ENCODE assay signal across 22 cellular contexts in the genomic region with DNA sequence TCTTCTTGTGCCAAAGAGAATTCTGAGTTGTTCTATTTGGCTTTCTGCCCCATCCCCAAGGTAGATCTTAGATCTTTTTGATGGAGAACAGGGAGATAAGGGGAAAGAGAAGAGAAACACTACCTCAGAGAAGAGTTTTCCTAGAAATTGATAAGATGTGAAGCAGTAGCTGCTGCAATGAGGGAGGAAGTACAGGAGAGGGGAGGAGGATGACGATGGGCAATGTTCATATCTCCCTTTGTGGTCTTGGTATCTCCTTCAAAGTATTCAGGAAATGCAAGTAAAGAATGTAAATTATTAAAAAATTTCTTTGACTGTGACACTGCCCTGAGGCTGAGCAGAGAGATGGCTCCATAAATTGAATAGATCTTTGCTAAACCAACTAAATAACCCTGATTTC.
"Had no signal": no experiment of that assay in that cellular context is flagged by ENCODE, and none has a peak within 500 bp of the region (broad histone marks: within the 10 kb centered on the region; RNA-seq: fewer than 3 reads in every experiment).

No MANE protein-coding gene starts in this region.

- H3K27me3 ChIP-seq: esophagus squamous epithelium, foreskin keratinocyte, right atrium auricular region, upper lobe of right lung had no signal

- H3K4me3 ChIP-seq: esophagus squamous epithelium, lung, prostate gland, right atrium auricular region, upper lobe of right lung had no signal

- H3K27ac ChIP-seq: esophagus squamous epithelium, foreskin keratinocyte, prostate gland, right atrium auricular region, upper lobe of right lung had no signal

- H3K27ac Mint-ChIP-seq: activated naive CD4-positive, alpha-beta T cell treated with anti-CD3 and anti-CD28 coated beads, Interleukin-2, amount 10 ng/mL, durations not matched to agents 7 days and 5 days; nephron progenitor cell; stimulated activated naive CD8-positive, alpha-beta T cell treated with anti-CD3 and anti-CD28 coated beads, Interleukin-15, amount 100 ng/mL, for 72 hours had no signal

- H3K4me1 ChIP-seq: prostate gland, upper lobe of right lung had no signal

- H3K9me3 ChIP-seq: esophagus squamous epithelium, prostate gland, right atrium auricular region, upper lobe of right lung had no signal

- H3K36me3 ChIP-seq: esophagus squamous epithelium, prostate gland, right atrium auricular region, upper lobe of right lung had no signal

- H3K4me3 Mint-ChIP-seq: activated naive CD4-positive, alpha-beta T cell treated with anti-CD3 and anti-CD28 coated beads, Interleukin-2, amount 10 ng/mL, durations not matched to agents 7 days and 5 days; activated T-cell treated with anti-CD3 and anti-CD28 coated beads, Interleukin-2, amount 50 U/mL, for 4 hours; effector memory CD8-positive, alpha-beta T cell; nephron progenitor cell; stimulated activated naive CD8-positive, alpha-beta T cell treated with anti-CD3 and anti-CD28 coated beads, Interleukin-15, amount 100 ng/mL, for 72 hours had no signal

- H3K36me3 Mint-ChIP-seq: activated naive CD4-positive, alpha-beta T cell treated with anti-CD3 and anti-CD28 coated beads, Interleukin-2, amount 10 ng/mL, durations not matched to agents 7 days and 5 days had no signal

- DNase-seq: activated CD4-positive, alpha-beta T cell treated with anti-CD3 and anti-CD28 coated beads, Interleukin-2, amount 50 U/mL, for 1 hour; activated CD4-positive, CD25-positive, alpha-beta regulatory T cell treated with anti-CD3 and anti-CD28 coated beads, Interleukin-2, amount 50 U/mL, for 72 hours; activated CD8-positive, alpha-beta memory T cell treated with anti-CD3 and anti-CD28 coated beads, Interleukin-2, amount 50 U/mL, for 4 hours; activated effector memory CD4-positive, alpha-beta T cell treated with Interleukin-2 at 50 U/mL for 16 hours; activated naive CD4-positive, alpha-beta T cell treated with anti-CD3 and anti-CD28 coated beads, Interleukin-2, amount 10 ng/mL, durations not matched to agents 7 days and 5 days; activated T-cell treated with anti-CD3 and anti-CD28 coated beads, Interleukin-2, amount 50 U/mL, for 4 hours; dermis blood vessel endothelial cell; effector memory CD8-positive, alpha-beta T cell; esophagus squamous epithelium; foreskin keratinocyte; glutamatergic neuron; hypothalamus; kidney; midbrain; nephron progenitor cell; stimulated activated naive CD8-positive, alpha-beta T cell treated with anti-CD3 and anti-CD28 coated beads, Interleukin-15, amount 100 ng/mL, for 72 hours; T-helper 1 cell; T-helper 9 cell; upper lobe of right lung had no signal

- H3K9me3 Mint-ChIP-seq: activated naive CD4-positive, alpha-beta T cell treated with anti-CD3 and anti-CD28 coated beads, Interleukin-2, amount 10 ng/mL, durations not matched to agents 7 days and 5 days; activated T-cell treated with anti-CD3 and anti-CD28 coated beads, Interleukin-2, amount 50 U/mL, for 4 hours; effector memory CD8-positive, alpha-beta T cell; nephron progenitor cell; stimulated activated naive CD8-positive, alpha-beta T cell treated with anti-CD3 and anti-CD28 coated beads, Interleukin-15, amount 100 ng/mL, for 72 hours had no signal

- H3K4me1 Mint-ChIP-seq: activated naive CD4-positive, alpha-beta T cell treated with anti-CD3 and anti-CD28 coated beads, Interleukin-2, amount 10 ng/mL, durations not matched to agents 7 days and 5 days; nephron progenitor cell had no signal
